In genomic region chr9:68904454-68904853, GRCh38 we compare ENCODE assay signal across 20 cellular contexts.
"Had no signal": no experiment of that assay in that cellular context is flagged by ENCODE, and none has a peak within 500 bp of the region (broad histone marks: within the 10 kb centered on the region; RNA-seq: fewer than 3 reads in every experiment).

No MANE protein-coding gene starts in this region.

- H3K27me3 ChIP-seq: esophagus squamous epithelium, heart right ventricle, vagina had no signal

- H3K4me3 Mint-ChIP-seq: activated CD4-positive, alpha-beta T cell treated with anti-CD3 and anti-CD28 coated beads, Interleukin-2, amount 10 ng/mL, durations not matched to agents 24 days and 14 days; activated CD8-positive, alpha-beta T cell treated with anti-CD3 and anti-CD28 coated beads, Interleukin-2, amount 10 ng/mL, durations not matched to agents 7 days and 5 days; activated naive CD4-positive, alpha-beta T cell treated with anti-CD3 and anti-CD28 coated beads, Interleukin-2, amount 10 ng/mL, durations not matched to agents 7 days and 5 days; activated naive CD8-positive, alpha-beta T cell treated with anti-CD3 and anti-CD28 coated beads, Interleukin-2, amount 50 U/mL, for 24 hours; memory B cell; nephron; stimulated activated naive B cell treated with anti-CD40 and anti-IgM and Interleukin-4, amounts not matched to agents 10 μg/mL and 1 μg/mL and 100 μg/mL, for 72 hours; type B pancreatic cell had no signal

- H3K27ac ChIP-seq: coronary artery, esophagus squamous epithelium, parathyroid adenoma, thoracic aorta, vagina had no signal

- H2AFZ ChIP-seq: parathyroid adenoma had no signal

- ATAC-seq: activated CD8-positive, alpha-beta T cell treated with anti-CD3 and anti-CD28 coated beads, Interleukin-2, amount 10 ng/mL, durations not matched to agents 7 days and 5 days; activated naive CD8-positive, alpha-beta T cell treated with anti-CD3 and anti-CD28 coated beads, Interleukin-2, amount 50 U/mL, for 24 hours; sciatic nerve; stimulated activated naive B cell treated with anti-CD40 and anti-IgM and Interleukin-4, amounts not matched to agents 10 μg/mL and 1 μg/mL and 100 μg/mL, for 72 hours had no signal

- H3K9ac ChIP-seq: parathyroid adenoma had no signal

- H3K36me3 ChIP-seq: esophagus squamous epithelium, heart right ventricle, thoracic aorta, vagina had no signal

- H3K36me3 Mint-ChIP-seq: activated naive CD4-positive, alpha-beta T cell treated with anti-CD3 and anti-CD28 coated beads, Interleukin-2, amount 10 ng/mL, durations not matched to agents 7 days and 5 days; type B pancreatic cell had no signal

- H3K27ac Mint-ChIP-seq: activated CD8-positive, alpha-beta T cell treated with anti-CD3 and anti-CD28 coated beads, Interleukin-2, amount 10 ng/mL, durations not matched to agents 7 days and 5 days; activated naive CD8-positive, alpha-beta T cell treated with anti-CD3 and anti-CD28 coated beads, Interleukin-2, amount 50 U/mL, for 24 hours; type B pancreatic cell had no signal

- H3K4me1 Mint-ChIP-seq: activated naive CD8-positive, alpha-beta T cell treated with anti-CD3 and anti-CD28 coated beads, Interleukin-2, amount 50 U/mL, for 24 hours; nephron had no signal

- H3K4me3 ChIP-seq: coronary artery, esophagus squamous epithelium, heart right ventricle, thoracic aorta, vagina had no signal

- H3K4me1 ChIP-seq: esophagus squamous epithelium, parathyroid adenoma, vagina had no signal

- H3K9me3 ChIP-seq: esophagus squamous epithelium, heart right ventricle, thoracic aorta, vagina had no signal

- DNase-seq: activated CD4-positive, alpha-beta T cell treated with anti-CD3 and anti-CD28 coated beads, Interleukin-2, amount 10 ng/mL, durations not matched to agents 24 days and 14 days; activated CD8-positive, alpha-beta T cell treated with anti-CD3 and anti-CD28 coated beads, Interleukin-2, amount 10 ng/mL, durations not matched to agents 7 days and 5 days; activated naive CD4-positive, alpha-beta T cell treated with anti-CD3 and anti-CD28 coated beads, Interleukin-2, amount 10 ng/mL, durations not matched to agents 7 days and 5 days; activated naive CD8-positive, alpha-beta T cell treated with anti-CD3 and anti-CD28 coated beads, Interleukin-2, amount 50 U/mL, for 24 hours; cerebellar nuclear complex; esophagus squamous epithelium; heart right ventricle; left cardiac atrium; small intestine; stimulated activated CD4-positive, alpha-beta T cell treated with anti-CD3 and anti-CD28 coated beads, Interleukin-15, amount 100 ng/mL, for 24 hours; stimulated activated naive B cell treated with anti-CD40 and anti-IgM and Interleukin-4, amounts not matched to agents 10 μg/mL and 1 μg/mL and 100 μg/mL, for 72 hours; T-helper 9 cell had no signal

- H3K27me3 Mint-ChIP-seq: activated CD4-positive, alpha-beta T cell treated with anti-CD3 and anti-CD28 coated beads, Interleukin-2, amount 10 ng/mL, durations not matched to agents 24 days and 14 days; activated naive CD4-positive, alpha-beta T cell treated with anti-CD3 and anti-CD28 coated beads, Interleukin-2, amount 10 ng/mL, durations not matched to agents 7 days and 5 days; memory B cell; stimulated activated naive B cell treated with anti-CD40 and anti-IgM and Interleukin-4, amounts not matched to agents 10 μg/mL and 1 μg/mL and 100 μg/mL, for 72 hours; type B pancreatic cell had no signal

- H3K79me2 ChIP-seq: parathyroid adenoma had no signal

- H3K9me3 Mint-ChIP-seq: activated naive CD4-positive, alpha-beta T cell treated with anti-CD3 and anti-CD28 coated beads, Interleukin-2, amount 10 ng/mL, durations not matched to agents 7 days and 5 days; activated naive CD8-positive, alpha-beta T cell treated with anti-CD3 and anti-CD28 coated beads, Interleukin-2, amount 50 U/mL, for 24 hours; memory B cell; nephron; stimulated activated naive B cell treated with anti-CD40 and anti-IgM and Interleukin-4, amounts not matched to agents 10 μg/mL and 1 μg/mL and 100 μg/mL, for 72 hours; type B pancreatic cell had no signal
